Comparison of ENCODE assay signal across 1 cellular context in genomic region chr19:17127671-17128070, GRCh38.
TF ChIP-seq lines count a peak whose summit lies in the region.

No MANE protein-coding gene starts in this region.

TF ChIP-seq in H1, 55 proteins besides CTCF, POLR2A, EP300 and RAD21:
- TF ChIP-seq MAFK (IDR thresholded peaks at IDR 0.05; ENCODE audit: low read depth, low read length), result no peak
TF ChIP-seq in H1: peak in this region for 0.
